ENCODE assay signal across 20 cellular contexts in the genomic region with DNA sequence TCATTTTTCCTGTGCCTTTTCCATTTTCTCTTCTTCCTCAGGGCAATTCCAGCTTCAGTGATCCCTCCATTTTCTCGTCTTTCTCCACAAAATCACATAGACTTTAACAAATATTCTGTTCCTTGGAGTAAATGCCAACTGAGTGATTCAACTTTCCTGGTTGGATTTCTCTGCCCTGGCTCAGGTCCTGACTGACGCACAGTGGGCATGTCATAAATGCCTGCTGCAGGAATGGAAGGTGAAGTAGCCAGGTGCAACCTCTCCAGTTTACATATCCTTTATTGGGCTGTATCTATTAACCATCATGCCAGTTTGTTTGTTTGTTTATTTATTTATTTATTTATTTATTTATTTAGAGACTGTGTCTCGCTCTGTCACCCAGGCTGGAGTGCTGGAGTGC.
DNase-seq lines count a peak whose midpoint lies in the region; ATAC-seq, FAIRE-seq and TF ChIP-seq lines count a peak whose summit lies in the region.
"Had no signal": no experiment of that assay in that cellular context is flagged by ENCODE, and none has a peak within 500 bp of the region (broad histone marks: within the 10 kb centered on the region; RNA-seq: fewer than 3 reads in every experiment).

No MANE protein-coding gene starts in this region.

- peaks cover 62% of the 10 kb centered on the region for H3K4me1 Mint-ChIP-seq in activated B cell treated with CpG ODN at 0.5 μM for 24 hours

- H3K4me3 ChIP-seq in testis = no peak overlapping the region
- H3K4me3 ChIP-seq: adrenal gland; BLaER1 treated with 17β-estradiol and CSF1 and Interleukin-3, amounts not matched to agents 10 nM and 100 nM; heart left ventricle; Peyer's patch had no signal

- DNase-seq in H54 (ENCODE audit: insufficient read length, low spot score) (no peak), activated B cell treated with CpG ODN at 0.5 μM for 24 hours (no peak), iris pigment epithelial cell (ENCODE audit: low read depth) (peak; percentile 7), testis (no peak), Ammon's horn (ENCODE audit: low spot score) (no peak), NCI-H1105 treated with DMSO at 0.1 percent for 48 hours (lab: John Stamatoyannopoulos, UW) (no peak), GM12892 (ENCODE audit: insufficient read length) (no peak)
- DNase-seq: activated CD4-positive, alpha-beta memory T cell treated with anti-CD3 and anti-CD28 coated beads, Interleukin-2, amount 10 ng/mL, durations not matched to agents 7 days and 5 days; DMS 273 treated with DMSO at 0.1 percent for 48 hours; heart left ventricle; NCI-H1048; NCI-H2107; Peyer's patch; stimulated activated CD4-positive, alpha-beta T cell treated with anti-CD3 and anti-CD28 coated beads, Interleukin-4, amount 100 ng/mL, for 1 hour; SW 1271 had no signal

- H3K4me1 ChIP-seq in testis = peaks cover 22% of the 10 kb centered on the region

- intact Hi-C loops in activated B cell treated with CpG ODN at 0.5 μM for 24 hours (cut with micrococcal nuclease) (loop anchor here (2.0 kb wide), 1 partner anchor 39 kb away; no protein-coding TSS in a partner anchor), testis (cut with DNase I; ENCODE audit: low total_unique reads) (no loop called here)

- POLR2A ChIA-PET in activated B cell treated with CpG ODN at 0.5 μM for 24 hours (lab: Charles Lee) = interaction anchor here (1.5 kb wide), 1 partner anchor 54 kb away, joined by 4 read pairs; no protein-coding TSS in a partner anchor

- no peak for ATAC-seq in activated B cell treated with CpG ODN at 0.5 μM for 24 hours (ENCODE audit: low read depth)
- ATAC-seq: heart left ventricle had no signal

- H3K36me3 Mint-ChIP-seq in activated B cell treated with CpG ODN at 0.5 μM for 24 hours (ENCODE audit: low read depth) = peaks cover 37% of the 10 kb centered on the region
- H3K36me3 Mint-ChIP-seq: mesothelial cell of epicardium had no signal

- 92 to 93% methylated on average over 3 of the region's 3 CpGs for WGBS in testis, 2 donors

- H3K4me3 Mint-ChIP-seq in activated B cell treated with CpG ODN at 0.5 μM for 24 hours = no peak overlapping the region
- H3K4me3 Mint-ChIP-seq: activated CD4-positive, alpha-beta memory T cell treated with anti-CD3 and anti-CD28 coated beads, Interleukin-2, amount 10 ng/mL, durations not matched to agents 7 days and 5 days; activated T-helper 1 cell treated with anti-CD3 and anti-CD28 coated beads, Interleukin-12 subunit alpha, Interleukin-12 subunit beta, Interleukin-2, Interleukin-4 antibody, amounts not matched to agents 30 ng/mL and 10 ng/mL and 1 ng/mL, durations not matched to agents 14 hours and 24 hours and 36 hours; mesothelial cell of epicardium had no signal

- no peaks in the 10 kb centered on the region for H3K27me3 ChIP-seq in testis
- H3K27me3 ChIP-seq: adrenal gland; BLaER1 treated with 17β-estradiol and CSF1 and Interleukin-3, amounts not matched to agents 10 nM and 100 nM; heart left ventricle; neutrophil; Peyer's patch had no signal

- TF ChIP-seq POLR2A in H54 (IDR thresholded peaks at IDR 0.05; ENCODE audit: low read depth, low read length) (no peak), testis (IDR thresholded peaks at IDR 0.05) (no peak), GM12892 (IDR thresholded peaks at IDR 0.05; ENCODE audit: low read depth, low read length) (no peak)

- H3K9me3 ChIP-seq in testis = no peaks in the 10 kb centered on the region
- H3K9me3 ChIP-seq: adrenal gland; BLaER1 treated with 17β-estradiol and CSF1 and Interleukin-3, amounts not matched to agents 10 nM and 100 nM; heart left ventricle; neutrophil; Peyer's patch had no signal

- H3K36me3 ChIP-seq in testis (ENCODE audit: low read depth, missing control alignments) = no peaks in the 10 kb centered on the region
- H3K36me3 ChIP-seq: adrenal gland, neutrophil, Peyer's patch had no signal

- TF ChIP-seq CTCF in activated B cell treated with CpG ODN at 0.5 μM for 24 hours (IDR thresholded peaks at IDR 0.05) (no peak), testis (IDR thresholded peaks at IDR 0.05) (no peak)

- no peaks in the 10 kb centered on the region for H3K27me3 Mint-ChIP-seq in activated B cell treated with CpG ODN at 0.5 μM for 24 hours

- CTCF ChIA-PET in activated B cell treated with CpG ODN at 0.5 μM for 24 hours (lab: Charles Lee) = interaction anchor here (2.8 kb wide), 1 partner anchor 59 kb away, joined by 11 read pairs; no protein-coding TSS in a partner anchor

- H3K27ac ChIP-seq in testis = peak overlapping the region; percentile 10 to 63
- H3K27ac ChIP-seq: adrenal gland; BLaER1 treated with 17β-estradiol and CSF1 and Interleukin-3, amounts not matched to agents 10 nM and 100 nM; neutrophil; Peyer's patch had no signal

- no peaks in the 10 kb centered on the region for H3K9me3 Mint-ChIP-seq in activated B cell treated with CpG ODN at 0.5 μM for 24 hours
- H3K9me3 Mint-ChIP-seq: activated CD4-positive, alpha-beta memory T cell treated with anti-CD3 and anti-CD28 coated beads, Interleukin-2, amount 10 ng/mL, durations not matched to agents 7 days and 5 days; activated T-helper 1 cell treated with anti-CD3 and anti-CD28 coated beads, Interleukin-12 subunit alpha, Interleukin-12 subunit beta, Interleukin-2, Interleukin-4 antibody, amounts not matched to agents 30 ng/mL and 10 ng/mL and 1 ng/mL, durations not matched to agents 14 hours and 24 hours and 36 hours; mesothelial cell of epicardium had no signal

- FAIRE-seq in H54 (lab: Jason Lieb, UNC) (peak; percentile 89), GM12892 (lab: Jason Lieb, UNC) (no peak)

- peak overlapping the region; percentile 51 for H3K27ac Mint-ChIP-seq in activated B cell treated with CpG ODN at 0.5 μM for 24 hours
- H3K27ac Mint-ChIP-seq: activated CD4-positive, alpha-beta memory T cell treated with anti-CD3 and anti-CD28 coated beads, Interleukin-2, amount 10 ng/mL, durations not matched to agents 7 days and 5 days; activated T-helper 1 cell treated with anti-CD3 and anti-CD28 coated beads, Interleukin-12 subunit alpha, Interleukin-12 subunit beta, Interleukin-2, Interleukin-4 antibody, amounts not matched to agents 30 ng/mL and 10 ng/mL and 1 ng/mL, durations not matched to agents 14 hours and 24 hours and 36 hours; mesothelial cell of epicardium had no signal
